In genomic region chr11:8102965-8103364, GRCh38 we compare ENCODE assay signal across 25 cellular contexts. TPM values are rescaled to one million over a fixed set of nuclear protein-coding genes. Genes with fewer than 3 reads are reported as not detected.
"Had no signal": no experiment of that assay in that cellular context is flagged by ENCODE, and none has a peak within 500 bp of the region (broad histone marks: within the 10 kb centered on the region; RNA-seq: fewer than 3 reads in every experiment).

No MANE protein-coding gene starts in this region.

- H3K4me1 Mint-ChIP-seq: activated B cell treated with CpG ODN at 0.5 μM for 24 hours; activated CD4-positive, alpha-beta memory T cell treated with anti-CD3 and anti-CD28 coated beads, Interleukin-2, amount 10 ng/mL, durations not matched to agents 7 days and 5 days; activated CD4-positive, alpha-beta T cell treated with anti-CD3 and anti-CD28 coated beads, Interleukin-2, amount 10 ng/mL, durations not matched to agents 7 days and 5 days; activated naive CD4-positive, alpha-beta T cell treated with anti-CD3 and anti-CD28 coated beads, Interleukin-2, amount 10 ng/mL, durations not matched to agents 7 days and 5 days; activated naive CD8-positive, alpha-beta T cell treated with anti-CD3 and anti-CD28 coated beads, Interleukin-2, amount 10 ng/mL, durations not matched to agents 7 days and 5 days; activated T-helper 17 cell treated with anti-CD3 and anti-CD28 coated beads, Interleukin-2, amount 50 U/mL, for 72 hours; brain; central memory CD8-positive, alpha-beta T cell had no signal

- DNase-seq: activated B cell treated with CpG ODN at 0.5 μM for 24 hours; activated CD4-positive, alpha-beta memory T cell treated with anti-CD3 and anti-CD28 coated beads, Interleukin-2, amount 10 ng/mL, durations not matched to agents 7 days and 5 days; activated CD4-positive, alpha-beta T cell treated with anti-CD3 and anti-CD28 coated beads for 1 hour; activated CD4-positive, alpha-beta T cell treated with anti-CD3 and anti-CD28 coated beads for 4 hours; activated CD4-positive, alpha-beta T cell treated with anti-CD3 and anti-CD28 coated beads, Interleukin-2, amount 10 ng/mL, durations not matched to agents 7 days and 5 days; activated CD4-positive, alpha-beta T cell treated with anti-CD3 and anti-CD28 coated beads, Interleukin-2, amount 50 U/mL, for 4 hours; activated gamma-delta T cell; activated naive CD4-positive, alpha-beta T cell; activated naive CD4-positive, alpha-beta T cell treated with anti-CD3 and anti-CD28 coated beads, Interleukin-2, amount 10 ng/mL, durations not matched to agents 7 days and 5 days; activated naive CD8-positive, alpha-beta T cell treated with anti-CD3 and anti-CD28 coated beads, Interleukin-2, amount 10 ng/mL, durations not matched to agents 7 days and 5 days; activated T-cell treated with anti-CD3 and anti-CD28 coated beads for 4 hours; activated T-cell treated with anti-CD3 and anti-CD28 coated beads, Interleukin-2, amount 50 U/mL, for 24 hours; cortex of kidney; dermis blood vessel endothelial cell; effector CD4-positive, alpha-beta T cell; foreskin fibroblast; T-helper 1 cell; T-helper 17 cell; T1000; WERI-Rb-1 had no signal

- H3K36me3 Mint-ChIP-seq: activated naive CD4-positive, alpha-beta T cell treated with anti-CD3 and anti-CD28 coated beads, Interleukin-2, amount 10 ng/mL, durations not matched to agents 7 days and 5 days; activated naive CD4-positive, alpha-beta T cell treated with anti-CD3 and anti-CD28 coated beads, Interleukin-2, amount 50 U/mL, for 72 hours; activated naive CD8-positive, alpha-beta T cell treated with anti-CD3 and anti-CD28 coated beads, Interleukin-2, amount 10 ng/mL, durations not matched to agents 7 days and 5 days had no signal

- H3K9me3 Mint-ChIP-seq: activated B cell treated with CpG ODN at 0.5 μM for 24 hours; activated CD4-positive, alpha-beta memory T cell treated with anti-CD3 and anti-CD28 coated beads, Interleukin-2, amount 10 ng/mL, durations not matched to agents 7 days and 5 days; activated CD4-positive, alpha-beta T cell treated with anti-CD3 and anti-CD28 coated beads, Interleukin-2, amount 10 ng/mL, durations not matched to agents 7 days and 5 days; activated naive CD4-positive, alpha-beta T cell treated with anti-CD3 and anti-CD28 coated beads, Interleukin-2, amount 10 ng/mL, durations not matched to agents 7 days and 5 days; activated naive CD4-positive, alpha-beta T cell treated with anti-CD3 and anti-CD28 coated beads, Interleukin-2, amount 50 U/mL, for 72 hours; activated naive CD8-positive, alpha-beta T cell treated with anti-CD3 and anti-CD28 coated beads, Interleukin-2, amount 10 ng/mL, durations not matched to agents 7 days and 5 days; activated T-cell treated with anti-CD3 and anti-CD28 coated beads, Interleukin-2, amount 50 U/mL, for 24 hours; activated T-helper 17 cell treated with anti-CD3 and anti-CD28 coated beads, Interleukin-2, amount 50 U/mL, for 72 hours; brain; central memory CD8-positive, alpha-beta T cell; T-helper 2 cell treated with Interferon-gamma antibody and Interleukin-4, amounts not matched to agents 5 μg/mL and 100 μg/mL, for 36 hours had no signal

- H3K27me3 Mint-ChIP-seq: activated B cell treated with CpG ODN at 0.5 μM for 24 hours; activated CD4-positive, alpha-beta memory T cell treated with anti-CD3 and anti-CD28 coated beads, Interleukin-2, amount 10 ng/mL, durations not matched to agents 7 days and 5 days; activated CD4-positive, alpha-beta T cell treated with anti-CD3 and anti-CD28 coated beads, Interleukin-2, amount 10 ng/mL, durations not matched to agents 7 days and 5 days; activated naive CD4-positive, alpha-beta T cell treated with anti-CD3 and anti-CD28 coated beads, Interleukin-2, amount 10 ng/mL, durations not matched to agents 7 days and 5 days; activated naive CD8-positive, alpha-beta T cell treated with anti-CD3 and anti-CD28 coated beads, Interleukin-2, amount 10 ng/mL, durations not matched to agents 7 days and 5 days; activated T-cell treated with anti-CD3 and anti-CD28 coated beads, Interleukin-2, amount 50 U/mL, for 24 hours; activated T-helper 17 cell treated with anti-CD3 and anti-CD28 coated beads, Interleukin-2, amount 50 U/mL, for 72 hours; brain; central memory CD8-positive, alpha-beta T cell; T-helper 17 cell had no signal

- H3K27ac Mint-ChIP-seq: activated B cell treated with CpG ODN at 0.5 μM for 24 hours; activated CD4-positive, alpha-beta memory T cell treated with anti-CD3 and anti-CD28 coated beads, Interleukin-2, amount 10 ng/mL, durations not matched to agents 7 days and 5 days; activated CD4-positive, alpha-beta T cell treated with anti-CD3 and anti-CD28 coated beads, Interleukin-2, amount 10 ng/mL, durations not matched to agents 7 days and 5 days; activated naive CD4-positive, alpha-beta T cell treated with anti-CD3 and anti-CD28 coated beads, Interleukin-2, amount 10 ng/mL, durations not matched to agents 7 days and 5 days; activated naive CD4-positive, alpha-beta T cell treated with anti-CD3 and anti-CD28 coated beads, Interleukin-2, amount 50 U/mL, for 72 hours; activated naive CD8-positive, alpha-beta T cell treated with anti-CD3 and anti-CD28 coated beads, Interleukin-2, amount 10 ng/mL, durations not matched to agents 7 days and 5 days; activated T-cell treated with anti-CD3 and anti-CD28 coated beads, Interleukin-2, amount 50 U/mL, for 24 hours; activated T-helper 17 cell treated with anti-CD3 and anti-CD28 coated beads, Interleukin-2, amount 50 U/mL, for 72 hours; T-helper 17 cell; T-helper 2 cell treated with Interferon-gamma antibody and Interleukin-4, amounts not matched to agents 5 μg/mL and 100 μg/mL, for 36 hours had no signal

- H3K4me3 Mint-ChIP-seq: activated B cell treated with CpG ODN at 0.5 μM for 24 hours; activated CD4-positive, alpha-beta memory T cell treated with anti-CD3 and anti-CD28 coated beads, Interleukin-2, amount 10 ng/mL, durations not matched to agents 7 days and 5 days; activated CD4-positive, alpha-beta T cell treated with anti-CD3 and anti-CD28 coated beads, Interleukin-2, amount 10 ng/mL, durations not matched to agents 7 days and 5 days; activated naive CD4-positive, alpha-beta T cell treated with anti-CD3 and anti-CD28 coated beads, Interleukin-2, amount 10 ng/mL, durations not matched to agents 7 days and 5 days; activated naive CD8-positive, alpha-beta T cell treated with anti-CD3 and anti-CD28 coated beads, Interleukin-2, amount 10 ng/mL, durations not matched to agents 7 days and 5 days; activated T-cell treated with anti-CD3 and anti-CD28 coated beads, Interleukin-2, amount 50 U/mL, for 24 hours; activated T-helper 17 cell treated with anti-CD3 and anti-CD28 coated beads, Interleukin-2, amount 50 U/mL, for 72 hours; brain; central memory CD8-positive, alpha-beta T cell; T-helper 17 cell; T-helper 2 cell treated with Interferon-gamma antibody and Interleukin-4, amounts not matched to agents 5 μg/mL and 100 μg/mL, for 36 hours had no signal

- ATAC-seq: activated naive CD4-positive, alpha-beta T cell treated with anti-CD3 and anti-CD28 coated beads, Interleukin-2, amount 50 U/mL, for 72 hours; activated T-helper 17 cell treated with anti-CD3 and anti-CD28 coated beads, Interleukin-2, amount 50 U/mL, for 72 hours; T-helper 17 cell had no signal

RNA-seq across cellular contexts. Expression of gene TUB, which starts 22.0 kb away (rescaled TPM):
- total RNA-seq: activated B cell treated with CpG ODN at 0.5 μM for 24 hours had no signal
